ENCODE assay signal across 8 cellular contexts in the genomic region with DNA sequence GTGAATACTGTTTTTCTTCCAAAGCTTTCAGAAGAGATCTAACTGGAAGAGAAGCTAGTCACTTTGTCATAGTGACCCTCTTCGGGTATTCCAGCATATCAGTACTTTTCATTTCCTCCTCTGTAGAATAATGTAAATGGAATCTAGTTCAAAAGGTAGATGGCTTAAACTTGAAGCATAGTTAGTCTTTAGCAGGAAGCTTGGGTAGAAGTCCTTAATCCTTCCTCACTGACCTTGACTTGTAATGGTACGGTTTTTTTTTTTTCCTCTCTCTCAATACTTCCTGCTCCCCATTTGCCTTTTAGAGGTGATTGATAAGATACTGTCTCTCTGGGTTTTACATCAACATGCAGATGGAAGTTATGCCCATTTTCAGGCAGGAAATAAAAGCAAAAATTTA. TPM values are rescaled to one million over a fixed set of nuclear protein-coding genes. Genes with fewer than 3 reads are reported as not detected.
A peak's percentile ranks its signal among the peaks of the same experiment; 100 is the strongest.
DNase-seq lines count a peak whose midpoint lies in the region; ATAC-seq and TF ChIP-seq lines count a peak whose summit lies in the region.

No MANE protein-coding gene starts in this region.

- no peak for TF ChIP-seq POLR2A in body of pancreas (IDR thresholded peaks at IDR 0.05)

- H3K4me1 ChIP-seq in body of pancreas: peaks cover 53% of the 10 kb centered on the region
- peaks cover 16 to 26% of the 10 kb centered on the region in 2 donors for H3K4me1 ChIP-seq in mucosa of rectum (ENCODE audit: control insufficient read depth in 2 of 2, insufficient read depth in 2 of 2, low read length in 2 of 2)

- H3K27me3 ChIP-seq in AG04450 (ENCODE audit: control insufficient read depth, insufficient read depth, low read length) (no peaks in the 10 kb centered on the region), body of pancreas (no peaks in the 10 kb centered on the region), mucosa of rectum (ENCODE audit: control insufficient read depth in 2 of 2, insufficient read depth in 2 of 2, low read length in 2 of 2) (no peaks in the 10 kb centered on the region)

- H3K4me3 ChIP-seq in AG04450 (ENCODE audit: low read depth, low read length): peak overlapping the region; percentile 95
- no peak overlapping the region for H3K4me3 ChIP-seq in body of pancreas
- peak overlapping the region; percentile 97 to 99 for H3K4me3 ChIP-seq in mucosa of rectum (ENCODE audit: low read length in 2 of 2)

- H3K27ac ChIP-seq in AG04450 (ENCODE audit: low read depth, low read length) (no peak overlapping the region), body of pancreas (peak overlapping the region in 3 of 4 donors; percentile 95 to 97 (median 96)), mucosa of rectum (ENCODE audit: low read depth in 2 of 2, low read length in 2 of 2) (peak overlapping the region; percentile 96 to 97)

- 11 to 20% methylated on average over 2 of the region's 2 CpGs for WGBS in body of pancreas, 2 donors

- ATAC-seq in body of pancreas (no peak), GM19452 (IDR thresholded peaks at IDR 0.05; ENCODE audit: unreplicated experiment) (no peak), GM19397 (IDR thresholded peaks at IDR 0.05; ENCODE audit: unreplicated experiment) (no peak)

- CTCF ChIA-PET in AG04450 (lab: Charles Lee): interaction anchor here (0.6 to 3.5 kb wide), 8 partner anchors 9 to 174 kb away, joined by 3 to 34 read pairs (median 4); no protein-coding TSS in a partner anchor

- H3K9me3 ChIP-seq in AG04450 (ENCODE audit: control insufficient read depth, insufficient read depth, low read length): no peaks in the 10 kb centered on the region; the same call in 1 of the 2 replicates
- H3K9me3 ChIP-seq in body of pancreas: no peaks in the 10 kb centered on the region
- no peaks in the 10 kb centered on the region for H3K9me3 ChIP-seq in mucosa of rectum (ENCODE audit: control insufficient read depth in 2 of 2, low read length in 2 of 2)

- POLR2A ChIA-PET in AG04450 (lab: Yijun Ruan, JAX): no interaction called here

- H3K9ac ChIP-seq in mucosa of rectum (ENCODE audit: low read depth in 1 of 2, low read length in 2 of 2): peak overlapping the region in 1 of 2 donors; percentile 100

- intact Hi-C loops in body of pancreas (cut with DNase I): no loop called here

- H3K36me3 ChIP-seq in body of pancreas (replicated peaks in 1 of 2; ENCODE audit: insufficient read depth in 1 of 2, low read depth in 2 of 2) (no peaks in the 10 kb centered on the region), mucosa of rectum (ENCODE audit: control insufficient read depth in 2 of 2, insufficient read depth in 2 of 2, low read length in 2 of 2) (no peaks in the 10 kb centered on the region)

- DNase-seq in AG04450 (ENCODE audit: low read depth, low spot score) (no peak), HT-29 (ENCODE audit: low spot score) (peak; percentile 11), body of pancreas (no peak), NOMO-1 (lab: John Stamatoyannopoulos, UW; ENCODE audit: unreplicated experiment in 2 of 2) (no peak), RPMI8226 (no peak)

- no peak for TF ChIP-seq CTCF in AG04450 (IDR thresholded peaks at IDR 0.05; ENCODE audit: low read depth, low read length)
- no peak for TF ChIP-seq CTCF in body of pancreas (IDR thresholded peaks at IDR 0.05)

RNA-seq across cellular contexts. Expression of a gene that starts 1.7 kb away (rescaled TPM):
- 26.8 and 30.9 TPM in 2 replicates for polyA plus RNA-seq in AG04450 (2011; rRNA removed)
- 21.8 and 23.8 TPM in 2 replicates for polyA minus RNA-seq in AG04450 (2011; rRNA and poly(A)+ RNA removed)
- 9.9 and 10.7 TPM in 2 replicates for total RNA-seq in HT-29 (2014; rRNA removed; shearing (Covaris generic))
- total RNA-seq in body of pancreas: 10 to 100 TPM; 14.2 to 17.4 TPM

Comparison
In these comparisons a context has a peak if more than half of its experiments do, and no peak if none do; other contexts are left out.
1. H3K4me3 ChIP-seq: peak in AG04450 (single experiment) and mucosa of rectum (2 of 2); none in body of pancreas (0 of 2).